ENCODE assay signal across 8 cellular contexts in genomic region chr6:90296346-90297123, GRCh38. TPM values are rescaled to one million over a fixed set of nuclear protein-coding genes. Genes with fewer than 3 reads are reported as not detected.
A peak's percentile ranks its signal among the peaks of the same experiment; 100 is the strongest.
DNase-seq lines count a peak whose midpoint lies in the region; ATAC-seq and TF ChIP-seq lines count a peak whose summit lies in the region.

Gene BACH2, minus strand, starts transcription at chr6:90296843. Its CDS starts 287,999 bp downstream, at chr6:90008844.

- WGBS in stomach, 5 donors: 0 to 1% (median 0%) methylated on average over 29 to 112 of the region's 112 CpGs

- H3K36me3 ChIP-seq in KOPT-K1 (ENCODE audit: insufficient read depth, low read length) (no peaks in the 10 kb centered on the region), neural progenitor cell (no peaks in the 10 kb centered on the region), stomach (no peaks in the 10 kb centered on the region)

- H3K27me3 Mint-ChIP-seq in neural progenitor cell (ENCODE audit: insufficient read depth, low read depth): peaks cover 12% of the 10 kb centered on the region

- peak within 1 kb of the TSS; percentile 98 for H2AFZ ChIP-seq in neural progenitor cell (replicated peaks)

- DNase-seq in DMS 273 treated with DMSO at 0.1 percent for 48 hours (lab: John Stamatoyannopoulos, UW): peak; percentile 70
- peak; percentile 88 to 90 for DNase-seq in SHP77 (lab: John Stamatoyannopoulos, UW)
- peak; percentile 60 for DNase-seq in activated gamma-delta T cell (lab: John Stamatoyannopoulos, UW)
- DNase-seq in foreskin melanocyte: peak; percentile 74
- peak; percentile 98 for DNase-seq in neural progenitor cell (ENCODE audit: low spot score)
- peak; percentile 95 for DNase-seq in stomach

- H3K27ac ChIP-seq in KOPT-K1 (ENCODE audit: low read depth, low read length, poor library complexity, severe bottlenecking) (peak within 1 kb of the TSS; percentile 48), neural progenitor cell (peak within 1 kb of the TSS; percentile 56), stomach (peak within 1 kb of the TSS; percentile 69 to 88 (median 83))

- H4K20me1 ChIP-seq in neural progenitor cell (ENCODE audit: low read depth): peaks cover 32% of the 10 kb centered on the region

- H3K4me1 Mint-ChIP-seq in neural progenitor cell: peaks cover 45% of the 10 kb centered on the region

- H3F3A ChIP-seq in neural progenitor cell (ENCODE audit: low read depth): peaks cover 15% of the 10 kb centered on the region

- TF ChIP-seq CTCF in neural progenitor cell (IDR thresholded peaks at IDR 0.05) (no peak), stomach (IDR thresholded peaks at IDR 0.05) (peak in 1 of 7 experiments; percentile 42)

- TF ChIP-seq POLR2A in stomach (IDR thresholded peaks at IDR 0.05): no peak

- peaks cover 31% of the 10 kb centered on the region for H3K4me1 ChIP-seq in neural progenitor cell
- peaks cover 9 to 22% (median 21%) of the 10 kb centered on the region in 4 donors for H3K4me1 ChIP-seq in stomach

- H3K4me2 ChIP-seq in neural progenitor cell: peak within 1 kb of the TSS; percentile 90

- H3K4me3 ChIP-seq in neural progenitor cell (peak within 1 kb of the TSS; percentile 95), stomach (peak within 1 kb of the TSS; percentile 66 to 88 (median 80))

- no peaks in the 10 kb centered on the region for H3K79me2 ChIP-seq in neural progenitor cell (ENCODE audit: low read depth)

- intact Hi-C loops in stomach (cut with DNase I; ENCODE audit: low total_unique reads): loop anchor here (10.0 kb wide), 2 partner anchors 72 to 332 kb away; no protein-coding TSS in a partner anchor

- H3K4me3 Mint-ChIP-seq in neural progenitor cell: peak within 1 kb of the TSS; percentile 89

- no peaks in the 10 kb centered on the region for H3K9me3 Mint-ChIP-seq in neural progenitor cell

- no peaks in the 10 kb centered on the region for H3K36me3 Mint-ChIP-seq in neural progenitor cell

- TF ChIP-seq EP300 in stomach (IDR thresholded peaks at IDR 0.05): no peak

- H3K9me3 ChIP-seq in KOPT-K1 (ENCODE audit: insufficient read depth, low read length, poor library complexity, severe bottlenecking) (no peaks in the 10 kb centered on the region), neural progenitor cell (ENCODE audit: low read depth) (no peaks in the 10 kb centered on the region), stomach (no peaks in the 10 kb centered on the region)

- H3K9ac ChIP-seq in neural progenitor cell: peak within 1 kb of the TSS; percentile 50

- peaks cover 34% of the 10 kb centered on the region for H3K27me3 ChIP-seq in neural progenitor cell
- peaks cover 0 to 43% (median 17%) of the 10 kb centered on the region in 3 donors for H3K27me3 ChIP-seq in stomach

- ATAC-seq in GM21737 (IDR thresholded peaks at IDR 0.05; ENCODE audit: unreplicated experiment): peak; percentile 62

- H3K27ac Mint-ChIP-seq in neural progenitor cell: peak within 1 kb of the TSS; percentile 81

RNA-seq across cellular contexts. Expression of gene BACH2, which starts in this region (rescaled TPM):
- total RNA-seq in neural progenitor cell (ENCODE audit: low replicate concordance) (3.9 and 5.3 TPM in 2 replicates), stomach (10 to 100 TPM in 1 of 5 donors, 1 to 10 TPM in 3, not detected in 1; 1.4 to 10.8 (median 3.2) TPM)
- polyA plus RNA-seq in stomach: under 1 TPM; 0.19 to 0.46 (median 0.25) TPM

Comparison
In these comparisons a context has a peak if more than half of its experiments do, and no peak if none do; other contexts are left out.
1. Peak in every context shown above with its lines: DNase-seq, ATAC-seq, H3K4me3 ChIP-seq and H3K27ac ChIP-seq.